13 cellular contexts compared by ENCODE assay signal in genomic region chr12:47778842-47779241, GRCh38. TPM values are rescaled to one million over a fixed set of nuclear protein-coding genes. Genes with fewer than 3 reads are reported as not detected.
DNase-seq lines count a peak whose midpoint lies in the region; ATAC-seq, FAIRE-seq and TF ChIP-seq lines count a peak whose summit lies in the region.
"Had no signal": no experiment of that assay in that cellular context is flagged by ENCODE, and none has a peak within 500 bp of the region (broad histone marks: within the 10 kb centered on the region; RNA-seq: fewer than 3 reads in every experiment).

No MANE protein-coding gene starts in this region.

- H3K4me2 ChIP-seq in DOHH2 (ENCODE audit: low read length), result 0 out of 2 replicates have a peak overlapping the region, but pooled peaks have one; percentile 57

- CTCF ChIA-PET in naive thymus-derived CD4-positive, alpha-beta T cell (lab: Charles Lee), result interaction anchor here (0.7 to 18.2 kb wide), 13 partner anchors 12 to 127 kb away, joined by 3 to 346 read pairs (median 4); no protein-coding TSS in a partner anchor

- H4K20me1 ChIP-seq in DOHH2 (ENCODE audit: control insufficient read depth, insufficient read depth, low read depth, low read length), result no peaks in the 10 kb centered on the region

- peaks cover 39% of the 10 kb centered on the region for H3K4me1 ChIP-seq in DOHH2 (ENCODE audit: control insufficient read depth, low read length)
- H3K4me1 ChIP-seq in naive thymus-derived CD4-positive, alpha-beta T cell (ENCODE audit: control insufficient read depth in 2 of 2, insufficient read depth in 2 of 2, low read length in 2 of 2), result peaks cover 4 to 5% of the 10 kb centered on the region in 2 donors
- H3K4me1 ChIP-seq in pancreas, result peaks cover 0 to 11% (median 0%) of the 10 kb centered on the region in 3 donors

- H3K27me3 Mint-ChIP-seq in naive thymus-derived CD4-positive, alpha-beta T cell, result no peaks in the 10 kb centered on the region
- no peaks in the 10 kb centered on the region for H3K27me3 Mint-ChIP-seq in mesothelial cell of epicardium (ENCODE audit: low read depth)
- H3K27me3 Mint-ChIP-seq: naive B cell had no signal

- no peak for ATAC-seq in naive thymus-derived CD4-positive, alpha-beta T cell
- ATAC-seq in pancreas, result no peak

- intact Hi-C loops in naive thymus-derived CD4-positive, alpha-beta T cell (cut with micrococcal nuclease), result loop anchor here (1.0 to 2.0 kb wide), 10 partner anchors 20 to 128 kb away; no protein-coding TSS in a partner anchor
- intact Hi-C loops in pancreas (cut with DNase I), result loop anchor here in 2 of 3 donors (5.0 to 10.0 kb wide), 3 partner anchors 37 to 747 kb away; no protein-coding TSS in a partner anchor

- no peaks in the 10 kb centered on the region for H3K9me3 Mint-ChIP-seq in naive thymus-derived CD4-positive, alpha-beta T cell
- no peaks in the 10 kb centered on the region for H3K9me3 Mint-ChIP-seq in mesothelial cell of epicardium
- H3K9me3 Mint-ChIP-seq: naive B cell had no signal

- H3K27ac Mint-ChIP-seq in naive thymus-derived CD4-positive, alpha-beta T cell, result peak overlapping the region in 5 of 9 donors; percentile 35 to 78 (median 60)
- H3K27ac Mint-ChIP-seq in mesothelial cell of epicardium, result no peak overlapping the region

- H3K36me3 Mint-ChIP-seq in naive thymus-derived CD4-positive, alpha-beta T cell, result peaks cover 0 to 6% (median 0%) of the 10 kb centered on the region in 5 donors
- H3K36me3 Mint-ChIP-seq in mesothelial cell of epicardium, result peaks cover 2% of the 10 kb centered on the region
- H3K36me3 Mint-ChIP-seq: naive B cell had no signal

- H3K4me1 Mint-ChIP-seq in naive thymus-derived CD4-positive, alpha-beta T cell, result peaks cover 23 to 51% (median 31%) of the 10 kb centered on the region in 7 donors
- H3K4me1 Mint-ChIP-seq in mesothelial cell of epicardium, result peaks cover 44% of the 10 kb centered on the region

- WGBS in pancreas, 2 donors, result 51 to 52% methylated on average over 14 of the region's 14 CpGs

- H3K79me2 ChIP-seq in DOHH2 (ENCODE audit: control insufficient read depth, low read length), result peaks cover 3% of the 10 kb centered on the region

- no peaks in the 10 kb centered on the region for H3K27me3 ChIP-seq in DOHH2 (ENCODE audit: control insufficient read depth, low read length)
- no peaks in the 10 kb centered on the region for H3K27me3 ChIP-seq in naive thymus-derived CD4-positive, alpha-beta T cell (ENCODE audit: control insufficient read depth in 2 of 2, insufficient read depth in 2 of 2, low read length in 2 of 2)
- no peaks in the 10 kb centered on the region for H3K27me3 ChIP-seq in pancreas
- H3K27me3 ChIP-seq: esophagus muscularis mucosa, heart right ventricle, SJSA1 had no signal

- H3K9me3 ChIP-seq in DOHH2 (ENCODE audit: control insufficient read depth, insufficient read depth, low read length), result no peaks in the 10 kb centered on the region
- no peaks in the 10 kb centered on the region for H3K9me3 ChIP-seq in naive thymus-derived CD4-positive, alpha-beta T cell (ENCODE audit: control insufficient read depth in 2 of 3, low read length in 3 of 3)
- H3K9me3 ChIP-seq in pancreas, result no peaks in the 10 kb centered on the region
- H3K9me3 ChIP-seq: esophagus muscularis mucosa, heart right ventricle, SJSA1 had no signal

- TF ChIP-seq CTCF in 22Rv1 (IDR thresholded peaks at IDR 0.05) (no peak), DOHH2 (IDR thresholded peaks at IDR 0.05; ENCODE audit: low read depth, low read length, poor library complexity, severe bottlenecking) (no peak), pancreas (IDR thresholded peaks at IDR 0.05) (no peak), mesothelial cell of epicardium (IDR thresholded peaks at IDR 0.05; ENCODE audit: unreplicated experiment) (no peak)

- DNase-seq in caudate nucleus (lab: John Stamatoyannopoulos, UW) (peak in 10 of 61 donors; percentile 32 to 72 (median 54)), HuH-7.5 (ENCODE audit: low spot score) (no peak), pancreas (no peak), mesothelial cell of epicardium (ENCODE audit: low spot score in 2 of 2, unreplicated experiment in 2 of 2) (no peak), HuH-7 (ENCODE audit: low spot score) (no peak)
- DNase-seq in naive thymus-derived CD4-positive, alpha-beta T cell, result no peak
- DNase-seq: cortex of kidney had no signal

- H3K4me3 ChIP-seq in DOHH2 (ENCODE audit: low read length) (no peak overlapping the region), pancreas (no peak overlapping the region)
- H3K4me3 ChIP-seq in naive thymus-derived CD4-positive, alpha-beta T cell (ENCODE audit: low read length), result no peak overlapping the region
- H3K4me3 ChIP-seq: esophagus muscularis mucosa, heart right ventricle, SJSA1 had no signal

- peaks cover 23% of the 10 kb centered on the region for H3K36me3 ChIP-seq in DOHH2 (ENCODE audit: control insufficient read depth, low read length)
- H3K36me3 ChIP-seq in naive thymus-derived CD4-positive, alpha-beta T cell (ENCODE audit: control insufficient read depth in 2 of 3, insufficient read depth in 3 of 3, low read length in 3 of 3), result peaks cover 0 to 22% (median under 1%) of the 10 kb centered on the region in 3 experiments
- peaks cover 0 to 12% (median 0%) of the 10 kb centered on the region in 3 donors for H3K36me3 ChIP-seq in pancreas

- POLR2A ChIA-PET in naive thymus-derived CD4-positive, alpha-beta T cell (lab: Charles Lee), result interaction anchor here (0.8 to 4.4 kb wide), 10 partner anchors 8 to 65 kb away, joined by 3 to 19 read pairs (median 4); partner anchors contain the start of gene HDAC7

- no peaks in the 10 kb centered on the region for H3K9me2 ChIP-seq in DOHH2 (replicated peaks; ENCODE audit: control insufficient read depth, low read length)

- FAIRE-seq in pancreas (lab: Jason Lieb, UNC), result no peak

- H3K27ac ChIP-seq in 22Rv1 (peak overlapping the region; percentile 12; the same call in 1 of the 2 replicates), DOHH2 (ENCODE audit: low read depth, low read length) (no peak overlapping the region), caudate nucleus (ENCODE audit: low read depth, low read length) (peak overlapping the region; percentile 95), pancreas (no peak overlapping the region)
- no peak overlapping the region for H3K27ac ChIP-seq in naive thymus-derived CD4-positive, alpha-beta T cell (ENCODE audit: low read depth, low read length)
- H3K27ac ChIP-seq: SJSA1 had no signal

- no peak overlapping the region for H3K4me3 Mint-ChIP-seq in naive thymus-derived CD4-positive, alpha-beta T cell
- no peak overlapping the region for H3K4me3 Mint-ChIP-seq in mesothelial cell of epicardium

- H3F3A ChIP-seq in DOHH2 (ENCODE audit: control insufficient read depth, insufficient read depth), result peaks cover 10% of the 10 kb centered on the region

RNA-seq across cellular contexts. Expression of gene SLC48A1, which starts 5.8 kb away (rescaled TPM):
- 10 to 100 TPM in 2 of 5 experiments, 1 to 10 TPM in 3; 6.7 to 14.3 (median 10.0) TPM for total RNA-seq in naive thymus-derived CD4-positive, alpha-beta T cell
- 10 to 100 TPM; 12.5 to 15.6 TPM for polyA plus RNA-seq in naive thymus-derived CD4-positive, alpha-beta T cell
- total RNA-seq in pancreas, result 10 to 100 TPM; 12.2 to 17.2 (median 13.9) TPM
- polyA plus RNA-seq in pancreas, result 10 to 100 TPM; 12.4 to 14.2 TPM
- total RNA-seq in mesothelial cell of epicardium, result 25.3 to 27.7 TPM (median 27.0 TPM) in 3 replicates

RNA-seq across cellular contexts. Expression of gene RAPGEF3, which starts 20.2 kb away (rescaled TPM):
- total RNA-seq in naive thymus-derived CD4-positive, alpha-beta T cell, result 1 to 10 TPM in 2 of 5 experiments, under 1 TPM in 2, not detected in 1; 0.08 to 1.9 (median 1.1) TPM
- polyA plus RNA-seq in naive thymus-derived CD4-positive, alpha-beta T cell, result under 1 TPM in 1 of 2 donors, not detected in 1; 0.15 TPM
- total RNA-seq in pancreas (1 to 10 TPM; 2.5 to 6.7 (median 5.0) TPM), mesothelial cell of epicardium (18.0 to 20.9 TPM (median 19.4 TPM) in 3 replicates)
- 10 to 100 TPM; 51.4 to 54.4 TPM for polyA plus RNA-seq in pancreas

RNA-seq across cellular contexts. Expression of gene HDAC7, which starts 40.9 kb away (rescaled TPM):
- 100 to 1,000 TPM; 150 to 194 (median 188) TPM for total RNA-seq in naive thymus-derived CD4-positive, alpha-beta T cell
- polyA plus RNA-seq in naive thymus-derived CD4-positive, alpha-beta T cell, result 10 to 100 TPM; 16.7 to 36.7 TPM
- total RNA-seq in pancreas (10 to 100 TPM; 17.9 to 45.5 (median 20.1) TPM), mesothelial cell of epicardium (113 to 132 TPM (median 123 TPM) in 3 replicates)
- 10 to 100 TPM; 36.6 to 48.1 TPM for polyA plus RNA-seq in pancreas

RNA-seq across cellular contexts. Expression of gene ENDOU, which starts 53.6 kb away (rescaled TPM):
- total RNA-seq in naive thymus-derived CD4-positive, alpha-beta T cell, result not detected
- polyA plus RNA-seq in naive thymus-derived CD4-positive, alpha-beta T cell, result not detected
- total RNA-seq in pancreas (under 1 TPM in 1 of 6 donors, not detected in 5; 0.20 TPM), mesothelial cell of epicardium (0.11 to 0.51 TPM (median 0.29 TPM) in 3 replicates)
- under 1 TPM; 0.11 to 0.23 TPM for polyA plus RNA-seq in pancreas
- total RNA-seq: SJSA1 had no signal

Comparison
In these comparisons a context has a peak if more than half of its experiments do, and no peak if none do; other contexts are left out.
1. H3K27ac ChIP-seq: peak in 22Rv1 (single experiment) and caudate nucleus (single experiment); none in DOHH2 (single experiment), naive thymus-derived CD4-positive, alpha-beta T cell (single experiment) and pancreas (0 of 4).